ENCODE assay signal across 17 cellular contexts in the genomic region with DNA sequence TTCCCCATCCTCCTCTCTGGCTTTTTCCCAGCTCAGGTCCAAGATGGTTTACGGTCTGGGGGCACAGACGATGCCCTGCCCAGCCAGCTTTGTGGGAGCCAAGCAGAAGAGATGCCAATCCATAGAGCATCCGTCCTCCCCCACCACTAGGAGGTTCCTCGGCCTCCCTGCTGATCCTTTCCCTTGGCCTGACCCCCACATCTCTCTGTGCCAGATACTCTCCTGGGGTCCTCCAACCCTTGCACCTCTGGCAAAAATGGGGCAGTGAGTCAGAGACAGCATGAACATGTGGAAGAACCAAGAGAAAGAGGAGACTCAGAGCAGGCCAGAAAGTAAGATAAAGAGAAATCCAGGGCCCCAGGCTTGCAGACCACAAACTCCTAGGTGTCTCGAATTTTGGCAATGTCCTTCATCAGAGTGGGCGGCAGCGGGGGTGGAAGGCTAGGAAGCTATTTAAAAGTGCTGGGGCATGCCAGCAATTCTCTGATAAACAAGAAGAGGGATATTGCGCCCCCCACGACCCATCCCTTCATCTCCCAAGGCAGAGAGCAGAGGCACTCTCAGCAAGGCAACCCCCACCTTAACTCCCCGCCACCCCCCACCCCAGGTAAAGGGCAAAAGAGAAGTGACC. TPM values are rescaled to one million over a fixed set of nuclear protein-coding genes. Genes with fewer than 3 reads are reported as not detected.
DNase-seq lines count a peak whose midpoint lies in the region; ATAC-seq and TF ChIP-seq lines count a peak whose summit lies in the region.
"Had no signal": no experiment of that assay in that cellular context is flagged by ENCODE, and none has a peak within 500 bp of the region (broad histone marks: within the 10 kb centered on the region; RNA-seq: fewer than 3 reads in every experiment).

No MANE protein-coding gene starts in this region.

- H3K9me3 ChIP-seq in HUES64 (ENCODE audit: insufficient read depth, low read depth, low read length), result no peaks in the 10 kb centered on the region
- H3K9me3 ChIP-seq in subcutaneous abdominal adipose tissue (ENCODE audit: control insufficient read depth in 5 of 5, low read length in 5 of 5), result no peaks in the 10 kb centered on the region
- H3K9me3 ChIP-seq: prostate gland had no signal

- peak overlapping the region; percentile 91 to 99 (median 95) for H3K27ac Mint-ChIP-seq in brain
- no peak overlapping the region for H3K27ac Mint-ChIP-seq in activated CD8-positive, alpha-beta T cell treated with anti-CD3 and anti-CD28 coated beads for 36 hours
- H3K27ac Mint-ChIP-seq: CD8-positive, alpha-beta T cell had no signal

- H3K79me2 ChIP-seq in mesendoderm (ENCODE audit: control insufficient read depth, insufficient read depth, low read length), result peaks cover 5% of the 10 kb centered on the region

- H3K4ac ChIP-seq in mesendoderm (ENCODE audit: low read depth, low read length), result peak overlapping the region; percentile 50

- no peak overlapping the region for H4K5ac ChIP-seq in mesendoderm (ENCODE audit: low read length)

- ATAC-seq in activated CD8-positive, alpha-beta T cell treated with anti-CD3 and anti-CD28 coated beads for 36 hours, result no peak
- ATAC-seq in HG02870 (IDR thresholded peaks at IDR 0.05; ENCODE audit: unreplicated experiment), result no peak
- ATAC-seq: CD8-positive, alpha-beta T cell; stimulated activated naive CD8-positive, alpha-beta T cell treated with anti-CD3 and anti-CD28 coated beads, Interleukin-15, Interleukin-2, amounts not matched to agents 100 U/mL and 50 U/mL, for 24 hours had no signal

- H3K27ac ChIP-seq in HUES64 (ENCODE audit: low read depth, low read length), result peak overlapping the region; percentile 98
- H3K27ac ChIP-seq in mesendoderm (ENCODE audit: low read depth, low read length), result peak overlapping the region; percentile 42
- no peak overlapping the region for H3K27ac ChIP-seq in subcutaneous abdominal adipose tissue (ENCODE audit: low read depth, low read length)
- H3K27ac ChIP-seq: prostate gland had no signal

- H2BK5ac ChIP-seq in mesendoderm (ENCODE audit: low read length), result no peak overlapping the region

- H3K4me3 Mint-ChIP-seq in brain, result peak overlapping the region; percentile 72 to 87 (median 75)
- no peak overlapping the region for H3K4me3 Mint-ChIP-seq in activated CD8-positive, alpha-beta T cell treated with anti-CD3 and anti-CD28 coated beads for 36 hours
- H3K4me3 Mint-ChIP-seq: CD8-positive, alpha-beta T cell had no signal

- 17% methylated on average over 10 of the region's 10 CpGs for WGBS in HUES64
- WGBS in mesendoderm (ENCODE audit: extremely low coverage, insufficient coverage, low lambda C conversion rate), result no CpG with 5 or more reads among the region's 10 CpGs

- H3K9ac ChIP-seq in HUES64 (ENCODE audit: low read depth, low read length) (peak overlapping the region; percentile 48), mesendoderm (ENCODE audit: low read length) (peak overlapping the region; percentile 61), subcutaneous abdominal adipose tissue (ENCODE audit: low read length in 5 of 5) (peak overlapping the region in 1 of 5 donors; percentile 66)

- no peak overlapping the region for H4K8ac ChIP-seq in mesendoderm (ENCODE audit: low read depth, low read length)

- no peak overlapping the region for H2AK5ac ChIP-seq in mesendoderm (ENCODE audit: low read length)

- H3K4me1 Mint-ChIP-seq in brain, result peaks cover 100% of the 10 kb centered on the region
- H3K4me1 Mint-ChIP-seq in activated CD8-positive, alpha-beta T cell treated with anti-CD3 and anti-CD28 coated beads for 36 hours (ENCODE audit: low read depth), result peaks cover 23% of the 10 kb centered on the region

- no peak overlapping the region for H3K4me2 ChIP-seq in mesendoderm (ENCODE audit: low read length)

- no peak overlapping the region for H2BK120ac ChIP-seq in mesendoderm (ENCODE audit: low read depth, low read length)

- no peaks in the 10 kb centered on the region; the same call in 1 of the 2 replicates for H3K27me3 ChIP-seq in HUES64 (ENCODE audit: insufficient read depth, low read length)
- no peaks in the 10 kb centered on the region for H3K27me3 ChIP-seq in mesendoderm (ENCODE audit: insufficient read depth, low read length, poor library complexity)
- H3K27me3 ChIP-seq in subcutaneous abdominal adipose tissue (ENCODE audit: control insufficient read depth in 5 of 5, insufficient read depth in 4 of 5, low read length in 5 of 5), result peaks cover 5 to 19% (median 14%) of the 10 kb centered on the region in 5 donors

- H3K79me1 ChIP-seq in mesendoderm (ENCODE audit: low read length), result peaks cover 13% of the 10 kb centered on the region

- H3K36me3 Mint-ChIP-seq in brain, result no peaks in the 10 kb centered on the region
- no peaks in the 10 kb centered on the region for H3K36me3 Mint-ChIP-seq in activated CD8-positive, alpha-beta T cell treated with anti-CD3 and anti-CD28 coated beads for 36 hours (ENCODE audit: low read depth)
- H3K36me3 Mint-ChIP-seq: CD8-positive, alpha-beta T cell had no signal

- H3K4me1 ChIP-seq in HUES64 (ENCODE audit: insufficient read depth, low read length) (peaks cover 85% of the 10 kb centered on the region), mesendoderm (ENCODE audit: control insufficient read depth, low read depth, low read length) (peaks cover 54% of the 10 kb centered on the region), subcutaneous abdominal adipose tissue (ENCODE audit: control insufficient read depth in 5 of 5, insufficient read depth in 5 of 5, low read length in 5 of 5) (peaks cover 1 to 59% (median 46%) of the 10 kb centered on the region in 5 donors)
- H3K4me1 ChIP-seq: prostate gland had no signal

- H2BK15ac ChIP-seq in mesendoderm (replicated peaks; ENCODE audit: low read depth), result no peak overlapping the region

- peaks cover 0 to 2% (median 0%) of the 10 kb centered on the region in 5 experiments for H3K9me3 Mint-ChIP-seq in brain
- H3K9me3 Mint-ChIP-seq in activated CD8-positive, alpha-beta T cell treated with anti-CD3 and anti-CD28 coated beads for 36 hours, result no peaks in the 10 kb centered on the region
- H3K9me3 Mint-ChIP-seq: CD8-positive, alpha-beta T cell had no signal

- H3K23ac ChIP-seq in mesendoderm (ENCODE audit: low read length), result no peak overlapping the region

- H3K36me3 ChIP-seq in HUES64 (ENCODE audit: insufficient read depth, low read length) (peaks cover 7% of the 10 kb centered on the region; the same call in 1 of the 2 replicates), mesendoderm (ENCODE audit: control insufficient read depth, insufficient read depth, low read length) (peaks cover 3% of the 10 kb centered on the region), subcutaneous abdominal adipose tissue (ENCODE audit: control insufficient read depth in 5 of 5, insufficient read depth in 5 of 5, low read length in 5 of 5) (no peaks in the 10 kb centered on the region)
- H3K36me3 ChIP-seq: prostate gland had no signal

- TF ChIP-seq CTCF in brain (conservative IDR thresholded peaks at IDR 0.05), result no peak
- no peak for TF ChIP-seq CTCF in activated CD8-positive, alpha-beta T cell treated with anti-CD3 and anti-CD28 coated beads for 36 hours (IDR thresholded peaks at IDR 0.05)

- CTCF ChIA-PET in activated CD8-positive, alpha-beta T cell treated with anti-CD3 and anti-CD28 coated beads for 36 hours (lab: Charles Lee), result interaction anchor here (0.6 to 4.6 kb wide), 3 partner anchors 13 to 171 kb away, joined by 3 to 42 read pairs (median 3); no protein-coding TSS in a partner anchor

- DNase-seq in mesendoderm, result no peak
- no peak for DNase-seq in activated T-cell treated with anti-CD3 and anti-CD28 coated beads for 4 hours
- DNase-seq in activated CD8-positive, alpha-beta T cell treated with anti-CD3 and anti-CD28 coated beads for 36 hours, result no peak
- DNase-seq: activated CD4-positive, CD25-positive, alpha-beta regulatory T cell; amniotic stem cell; CD8-positive, alpha-beta T cell; effector CD8-positive, alpha-beta T cell; NCI-H2029; NK-92 treated with Interleukin-12 subunit alpha and Interleukin-12 subunit beta, amount 100 ng/mL, for 24 hours; stimulated activated CD4-positive, alpha-beta T cell treated with anti-CD3 and anti-CD28 coated beads, Interleukin-4, amount 100 ng/mL, for 24 hours; stimulated activated naive CD8-positive, alpha-beta T cell treated with anti-CD3 and anti-CD28 coated beads, Interleukin-15, Interleukin-2, amounts not matched to agents 100 U/mL and 50 U/mL, for 24 hours had no signal

- intact Hi-C loops in activated CD8-positive, alpha-beta T cell treated with anti-CD3 and anti-CD28 coated beads for 36 hours (cut with micrococcal nuclease), result no loop called here

- peaks cover 5% of the 10 kb centered on the region for H3K27me3 Mint-ChIP-seq in brain
- H3K27me3 Mint-ChIP-seq in activated CD8-positive, alpha-beta T cell treated with anti-CD3 and anti-CD28 coated beads for 36 hours, result peaks cover 3% of the 10 kb centered on the region

- peak overlapping the region; percentile 82 for H3K56ac ChIP-seq in mesendoderm (ENCODE audit: low read length)

- H3K4me3 ChIP-seq in HUES64 (ENCODE audit: low read length), result peak overlapping the region; percentile 18
- no peak overlapping the region for H3K4me3 ChIP-seq in mesendoderm (ENCODE audit: low read length)
- peak overlapping the region; percentile 15 to 70 (median 42) for H3K4me3 ChIP-seq in subcutaneous abdominal adipose tissue (ENCODE audit: low read depth in 1 of 5, low read length in 5 of 5)
- H3K4me3 ChIP-seq: prostate gland had no signal

- peak overlapping the region; percentile 65 for H3K18ac ChIP-seq in mesendoderm (ENCODE audit: low read length)

- POLR2A ChIA-PET in activated CD8-positive, alpha-beta T cell treated with anti-CD3 and anti-CD28 coated beads for 36 hours (lab: Charles Lee), result no interaction called here

RNA-seq across cellular contexts. Expression of gene BLACAT1, which starts 11.4 kb away (rescaled TPM):
- 4.1 TPM for polyA plus RNA-seq in HUES64 (2013, experiment 1 of 2)
- 7.0 TPM for polyA plus RNA-seq in HUES64 (2013, experiment 2 of 2)
- 0.10 TPM for polyA plus RNA-seq in brain (ENCODE audit: insufficient read depth, low read depth, low replicate concordance)
- 2.8 TPM for polyA plus RNA-seq in mesendoderm (2013, experiment 1 of 2)
- 2.7 TPM for polyA plus RNA-seq in mesendoderm (2013, experiment 2 of 2)
- total RNA-seq in activated CD8-positive, alpha-beta T cell treated with anti-CD3 and anti-CD28 coated beads for 36 hours, result under 1 TPM in 1 of 2 experiments, not detected in 1; 0.13 TPM
- total RNA-seq: CD8-positive, alpha-beta T cell; liver had no signal
- polyA plus RNA-seq: liver had no signal

RNA-seq across cellular contexts. Expression of gene LEMD1, which starts 22.6 kb away (rescaled TPM):
- 9.5 TPM for polyA plus RNA-seq in HUES64 (2013, experiment 1 of 2)
- polyA plus RNA-seq in HUES64 (2013, experiment 2 of 2), result 16.9 TPM
- not detected for polyA plus RNA-seq in brain (ENCODE audit: insufficient read depth, low read depth, low replicate concordance)
- 4.3 TPM for polyA plus RNA-seq in mesendoderm (2013, experiment 1 of 2)
- polyA plus RNA-seq in mesendoderm (2013, experiment 2 of 2), result 4.4 TPM
- total RNA-seq in activated CD8-positive, alpha-beta T cell treated with anti-CD3 and anti-CD28 coated beads for 36 hours, result under 1 TPM; 0.58 to 0.81 TPM
- total RNA-seq: CD8-positive, alpha-beta T cell; liver had no signal
- polyA plus RNA-seq: liver had no signal
